ENCODE assay signal across 8 cellular contexts in genomic region chr1:172343246-172344099, GRCh38.
A peak's percentile ranks its signal among the peaks of the same experiment; 100 is the strongest.
DNase-seq lines count a peak whose midpoint lies in the region; ATAC-seq and FAIRE-seq lines count a peak whose summit lies in the region.

No MANE protein-coding gene starts in this region.

- H3K79me2 ChIP-seq in trophoblast cell (ENCODE audit: control insufficient read depth, insufficient read depth, low read length, poor library complexity), result no peaks in the 10 kb centered on the region

- no peak overlapping the region for H3K4me2 ChIP-seq in trophoblast cell (ENCODE audit: low read length)

- DNase-seq in GM18507 (ENCODE audit: extremely low spot score, insufficient read length, low read depth) (no peak), NAMALWA (ENCODE audit: low spot score) (peak; percentile 36), dedifferentiated amniotic fluid mesenchymal stem cell (ENCODE audit: extremely low spot score) (peak; percentile 88), trophoblast cell (peak in 1 of 2 donors; percentile 6), left lobe of liver (ENCODE audit: low spot score) (no peak)
- DNase-seq in CD4-positive, alpha-beta memory T cell, result no peak

- peak overlapping the region in 4 of 8 donors; percentile 1 to 55 (median 29) for H3K4me3 Mint-ChIP-seq in CD4-positive, alpha-beta memory T cell

- no peak overlapping the region for H3K9ac ChIP-seq in trophoblast cell (ENCODE audit: low read length)

- POLR2A ChIA-PET in CD4-positive, alpha-beta memory T cell (lab: Charles Lee; ENCODE audit: partially characterized antibody), result interaction anchor here (1.3 kb wide), 2 partner anchors 15 to 51 kb away, joined by 3 to 4 read pairs; no protein-coding TSS in a partner anchor

- H3K9me3 ChIP-seq in trophoblast cell (ENCODE audit: insufficient read depth, low read depth, low read length), result no peaks in the 10 kb centered on the region
- H3K9me3 ChIP-seq in CD4-positive, alpha-beta memory T cell (ENCODE audit: control insufficient read depth in 1 of 2, low read length in 2 of 2), result no peaks in the 10 kb centered on the region

- no peaks in the 10 kb centered on the region for H3K27me3 Mint-ChIP-seq in CD4-positive, alpha-beta memory T cell

- no peak overlapping the region for H2AK5ac ChIP-seq in trophoblast cell (ENCODE audit: low read length)

- peaks cover 9 to 45% (median 19%) of the 10 kb centered on the region in 4 donors for H3K4me1 Mint-ChIP-seq in CD4-positive, alpha-beta memory T cell

- H3K79me1 ChIP-seq in trophoblast cell (ENCODE audit: low read length), result peaks cover 2% of the 10 kb centered on the region

- intact Hi-C loops in CD4-positive, alpha-beta memory T cell (cut with micrococcal nuclease), result loop anchor here (2.0 kb wide), 1 partner anchor 13 kb away; no protein-coding TSS in a partner anchor

- H2AFZ ChIP-seq in trophoblast cell (ENCODE audit: insufficient read depth, low read length, poor library complexity), result no peak overlapping the region

- no peak overlapping the region for H2BK5ac ChIP-seq in trophoblast cell (ENCODE audit: low read depth, low read length, poor library complexity)

- H3K36me3 Mint-ChIP-seq in CD4-positive, alpha-beta memory T cell, result peaks cover 0 to 11% of the 10 kb centered on the region in 2 donors

- H4K91ac ChIP-seq in trophoblast cell (ENCODE audit: low read depth, low read length), result no peak overlapping the region

- peaks cover 0 to 2% of the 10 kb centered on the region in 2 experiments for H3K36me3 ChIP-seq in trophoblast cell (ENCODE audit: control insufficient read depth in 1 of 2, insufficient read depth in 2 of 2, low read length in 2 of 2)
- H3K36me3 ChIP-seq in CD4-positive, alpha-beta memory T cell (ENCODE audit: insufficient read depth, low read length), result no peaks in the 10 kb centered on the region

- H4K8ac ChIP-seq in trophoblast cell (ENCODE audit: low read depth, low read length), result peak overlapping the region; percentile 11

- no peak overlapping the region for H3K18ac ChIP-seq in trophoblast cell (ENCODE audit: low read length)

- peak; percentile 83 for FAIRE-seq in GM18507 (lab: Jason Lieb, UNC)

- H3K4me1 ChIP-seq in trophoblast cell (ENCODE audit: control insufficient read depth in 1 of 2, insufficient read depth in 2 of 2, low read length in 2 of 2), result peaks cover 0 to 3% of the 10 kb centered on the region in 2 experiments
- peaks cover 16% of the 10 kb centered on the region for H3K4me1 ChIP-seq in CD4-positive, alpha-beta memory T cell (ENCODE audit: insufficient read depth, low read length)

- H3K27ac ChIP-seq in trophoblast cell (ENCODE audit: low read depth, low read length), result no peak overlapping the region
- no peak overlapping the region for H3K27ac ChIP-seq in CD4-positive, alpha-beta memory T cell (ENCODE audit: low read depth, low read length)

- H3K14ac ChIP-seq in trophoblast cell (ENCODE audit: low read length), result no peak overlapping the region

- H4K12ac ChIP-seq in trophoblast cell (ENCODE audit: low read depth, low read length), result no peak overlapping the region

- H2BK12ac ChIP-seq in trophoblast cell (ENCODE audit: low read length), result no peak overlapping the region

- no peak overlapping the region for H2BK120ac ChIP-seq in trophoblast cell (ENCODE audit: insufficient read depth, low read length, poor library complexity)

- H3K4ac ChIP-seq in trophoblast cell (ENCODE audit: low read depth, low read length), result no peak overlapping the region

- no peak overlapping the region for H3K4me3 ChIP-seq in trophoblast cell (ENCODE audit: low read depth, low read length)
- H3K4me3 ChIP-seq in CD4-positive, alpha-beta memory T cell (ENCODE audit: low read length in 2 of 2), result no peak overlapping the region

- H3K27ac Mint-ChIP-seq in CD4-positive, alpha-beta memory T cell, result peak overlapping the region in 3 of 7 donors; percentile 14 to 27 (median 20)

- no peaks in the 10 kb centered on the region for H3K27me3 ChIP-seq in trophoblast cell (ENCODE audit: insufficient read depth, low read length)
- no peaks in the 10 kb centered on the region for H3K27me3 ChIP-seq in CD4-positive, alpha-beta memory T cell (ENCODE audit: insufficient read depth, low read length)

- WGBS in trophoblast cell (ENCODE audit: extremely low coverage, insufficient coverage, insufficient read length), result no CpG with 5 or more reads among the region's 10 CpGs

- peak overlapping the region; percentile 33 for H3K23ac ChIP-seq in trophoblast cell (ENCODE audit: low read length)

- ATAC-seq in left lobe of liver (no peak), HG03196 (IDR thresholded peaks at IDR 0.05; ENCODE audit: unreplicated experiment) (no peak), HG03520 (IDR thresholded peaks at IDR 0.05; ENCODE audit: unreplicated experiment) (no peak)

- CTCF ChIA-PET in CD4-positive, alpha-beta memory T cell (lab: Charles Lee; ENCODE audit: partially characterized antibody), result interaction anchor here (0.7 kb wide), 1 partner anchor 37 kb away, joined by 3 read pairs; no protein-coding TSS in a partner anchor

- peaks cover 0 to 20% (median 12%) of the 10 kb centered on the region in 8 donors for H3K9me3 Mint-ChIP-seq in CD4-positive, alpha-beta memory T cell

Comparison
In these comparisons a context has a peak if more than half of its experiments do, and no peak if none do; other contexts are left out.
1. DNase-seq: peak in NAMALWA (single experiment) and dedifferentiated amniotic fluid mesenchymal stem cell (single experiment); none in GM18507 (single experiment), left lobe of liver (single experiment) and CD4-positive, alpha-beta memory T cell (0 of 5).